8 cellular contexts compared by ENCODE assay signal in genomic region chr18:13222371-13223281, GRCh38. TPM values are rescaled to one million over a fixed set of nuclear protein-coding genes. Genes with fewer than 3 reads are reported as not detected.
DNase-seq lines count a peak whose midpoint lies in the region; ATAC-seq, FAIRE-seq and TF ChIP-seq lines count a peak whose summit lies in the region.

No MANE protein-coding gene starts in this region.

- POLR2A ChIA-PET in AG04450 (lab: Yijun Ruan, JAX), result interaction anchor here (0.7 kb wide), 1 partner anchor 1147 kb away, joined by 4 read pairs; no protein-coding TSS in a partner anchor

- peak; percentile 78 for ATAC-seq in mucosa of descending colon
- no peak for ATAC-seq in GM19023 (IDR thresholded peaks at IDR 0.05; ENCODE audit: unreplicated experiment)
- ATAC-seq in GM18505 (IDR thresholded peaks at IDR 0.05; ENCODE audit: unreplicated experiment), result no peak

- H3K4me1 ChIP-seq in mucosa of descending colon (ENCODE audit: low read depth), result peaks cover 56% of the 10 kb centered on the region

- H3K27ac ChIP-seq in AG04450 (ENCODE audit: low read depth, low read length), result no peak overlapping the region

- H3K4me3 ChIP-seq in AG04450 (ENCODE audit: low read depth, low read length), result no peak overlapping the region
- no peak overlapping the region for H3K4me3 ChIP-seq in bronchial epithelial cell (ENCODE audit: low read depth, low read length)
- no peak overlapping the region for H3K4me3 ChIP-seq in mucosa of descending colon

- no peak for TF ChIP-seq CTCF in AG04450 (IDR thresholded peaks at IDR 0.05; ENCODE audit: low read depth, low read length)
- no peak for TF ChIP-seq CTCF in bronchial epithelial cell (IDR thresholded peaks at IDR 0.05; ENCODE audit: insufficient read depth, low read length, severe bottlenecking)
- TF ChIP-seq CTCF in mucosa of descending colon (IDR thresholded peaks at IDR 0.05), result no peak

- intact Hi-C loops in mucosa of descending colon (cut with DNase I, micrococcal nuclease), result loop anchor here in 1 of 2 donors (10.0 kb wide), 1 partner anchor 92 kb away; no protein-coding TSS in a partner anchor

- TF ChIP-seq POLR2A in GM18505 (IDR thresholded peaks at IDR 0.05; ENCODE audit: borderline replicate concordance, extremely low read depth, insufficient read depth, insufficient read length), result no peak

- H3K36me3 ChIP-seq in bronchial epithelial cell (ENCODE audit: control insufficient read depth, insufficient read depth, low read length) (no peaks in the 10 kb centered on the region), mucosa of descending colon (ENCODE audit: low read depth) (no peaks in the 10 kb centered on the region)

- DNase-seq in AG04450 (ENCODE audit: low read depth, low spot score) (peak; percentile 7), NCI-H1694 (lab: John Stamatoyannopoulos, UW) (peak; percentile 52), bronchial epithelial cell (ENCODE audit: low read depth) (peak; percentile 11), mucosa of descending colon (peak; percentile 79 to 88 (median 83)), AML-193 (lab: John Stamatoyannopoulos, UW) (no peak), NK-92 (lab: John Stamatoyannopoulos, UW; ENCODE audit: unreplicated experiment) (no peak)

- H3K27me3 ChIP-seq in AG04450 (ENCODE audit: control insufficient read depth, insufficient read depth, low read length) (peaks cover 40% of the 10 kb centered on the region), bronchial epithelial cell (ENCODE audit: control insufficient read depth, insufficient read depth, low read length) (peaks cover 23% of the 10 kb centered on the region)

- H3K9me3 ChIP-seq in AG04450 (ENCODE audit: control insufficient read depth, insufficient read depth, low read length) (no peaks in the 10 kb centered on the region; the same call in 1 of the 2 replicates), mucosa of descending colon (no peaks in the 10 kb centered on the region)

- CTCF ChIA-PET in AG04450 (lab: Charles Lee), result no interaction called here

- no peak for FAIRE-seq in bronchial epithelial cell (lab: Jason Lieb, UNC)

RNA-seq across cellular contexts. Expression of gene LDLRAD4, which starts 4.1 kb away (rescaled TPM):
- polyA plus RNA-seq in AG04450 (2011; rRNA removed), result not detected in 2 replicates
- polyA minus RNA-seq in AG04450 (2011; rRNA and poly(A)+ RNA removed), result not detected in 2 replicates
- not detected in 2 replicates for total RNA-seq in bronchial epithelial cell
- 10 to 100 TPM; 36.8 to 41.0 (median 37.4) TPM for total RNA-seq in mucosa of descending colon

Comparison
In these comparisons a context has a peak if more than half of its experiments do, and no peak if none do; other contexts are left out.
1. DNase-seq: peak in AG04450 (single experiment), NCI-H1694 (single experiment), bronchial epithelial cell (single experiment) and mucosa of descending colon (3 of 3); none in AML-193 (0 of 2) and NK-92 (single experiment).
2. RNA of gene LDLRAD4, which starts 4.1 kb away (total RNA-seq): 36.8 to 41.0 TPM in mucosa of descending colon; not detected in bronchial epithelial cell; every median in the first group is over 10 times any median in the second.